Comparison of ENCODE assay signal across 29 cellular contexts in the genomic region with DNA sequence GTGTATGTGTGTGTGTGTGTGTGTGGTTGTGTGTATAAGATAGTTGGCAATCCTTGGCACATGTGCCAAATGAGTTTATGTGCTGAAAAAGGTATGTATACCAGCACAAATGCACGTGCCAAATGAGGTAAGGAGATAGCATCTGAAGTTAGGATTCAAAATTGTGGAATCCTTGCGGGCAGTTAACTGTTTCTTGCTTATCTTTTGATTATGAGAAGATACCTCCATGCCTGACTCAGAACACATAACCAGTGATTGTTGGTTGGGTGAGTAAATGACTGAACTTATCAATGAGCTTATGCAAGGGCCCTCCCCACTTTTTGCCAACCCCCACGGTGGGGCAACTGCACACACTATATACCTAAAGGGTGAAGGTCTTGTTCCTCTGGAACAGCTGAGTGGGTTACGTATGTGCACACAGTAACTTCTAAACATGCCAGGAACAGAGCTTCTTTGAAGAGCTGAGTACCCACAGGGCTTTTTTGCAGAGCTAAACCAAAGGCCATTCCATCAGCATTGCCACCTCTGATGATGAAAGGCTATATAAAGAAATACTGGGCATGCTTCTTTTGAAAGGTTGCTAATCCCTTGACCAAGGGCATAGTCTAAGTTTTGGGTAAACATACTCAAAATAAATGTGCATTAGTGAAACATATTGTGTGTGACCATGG.
"Had no signal": no experiment of that assay in that cellular context is flagged by ENCODE, and none has a peak within 500 bp of the region (broad histone marks: within the 10 kb centered on the region; RNA-seq: fewer than 3 reads in every experiment).

No MANE protein-coding gene starts in this region.

- H3K9me3 ChIP-seq: body of pancreas, gastroesophageal sphincter, suprapubic skin, tibial nerve, uterus had no signal

- H3K36me3 ChIP-seq: suprapubic skin, tibial nerve, uterus had no signal

- H3K4me1 ChIP-seq: body of pancreas, tibial nerve, uterus had no signal

- H3K27me3 ChIP-seq: body of pancreas, cardiac muscle cell, gastroesophageal sphincter, suprapubic skin, tibial nerve, uterus had no signal

- ATAC-seq: activated CD4-positive, CD25-positive, alpha-beta regulatory T cell treated with anti-CD3 and anti-CD28 coated beads, Interleukin-2, amount 50 U/mL, for 24 hours; body of pancreas; gastroesophageal sphincter; left cardiac atrium; naive thymus-derived CD8-positive, alpha-beta T cell; right cardiac atrium had no signal

- DNase-seq: activated CD4-positive, alpha-beta T cell treated with anti-CD3 and anti-CD28 coated beads for 48 hours; activated CD4-positive, alpha-beta T cell treated with anti-CD3 and anti-CD28 coated beads, Interleukin-2, amount 50 U/mL, for 48 hours; activated CD8-positive, alpha-beta memory T cell treated with anti-CD3 and anti-CD28 coated beads for 24 hours; activated effector memory CD4-positive, alpha-beta T cell treated with Interleukin-2 at 50 U/mL for 16 hours; activated naive CD4-positive, alpha-beta T cell treated with Interleukin-2 at 50 U/mL for 16 hours; aorta; body of pancreas; dorsolateral prefrontal cortex; effector memory CD4-positive, alpha-beta T cell; head of caudate nucleus; hippocampal formation; left cardiac atrium; naive thymus-derived CD8-positive, alpha-beta T cell; posterior cingulate gyrus; right cardiac atrium; stimulated activated CD4-positive, alpha-beta T cell treated with anti-CD3 and anti-CD28 coated beads, Interleukin-2, amount 100 ng/mL, for 24 hours; stimulated activated naive CD4-positive, alpha-beta T cell; T-helper 9 cell; uterus had no signal

- H3K27ac ChIP-seq: body of pancreas, cardiac muscle cell, coronary artery, dorsolateral prefrontal cortex, gastroesophageal sphincter, skin epidermis, suprapubic skin, tibial nerve, uterus, VCaP had no signal

- H3K4me3 ChIP-seq: body of pancreas, cardiac muscle cell, coronary artery, dorsolateral prefrontal cortex, gastroesophageal sphincter, skin epidermis, suprapubic skin, tibial nerve, uterus had no signal

- FAIRE-seq: keratinocyte, TTC549 had no signal
